ENCODE assay signal across 34 cellular contexts in the genomic region with DNA sequence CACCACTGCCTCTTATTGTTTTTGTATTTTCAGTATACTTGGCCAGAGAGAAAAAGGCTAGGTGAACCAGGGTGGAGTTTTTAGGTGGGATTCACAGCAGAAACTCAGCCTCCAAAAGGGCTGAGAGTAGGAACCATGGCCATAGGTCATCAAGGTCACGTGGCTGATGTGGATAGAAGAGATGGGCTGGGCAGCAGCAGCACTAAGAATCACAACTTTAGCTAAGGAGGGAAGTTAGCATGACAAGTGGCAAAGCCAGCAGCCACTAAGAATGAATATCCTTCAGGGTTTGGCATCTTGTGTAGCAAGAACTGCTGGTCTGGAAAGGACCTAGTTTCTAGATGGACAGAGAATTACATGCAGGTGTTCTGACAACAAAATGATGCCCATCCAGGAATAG. TPM values are rescaled to one million over a fixed set of nuclear protein-coding genes. Genes with fewer than 3 reads are reported as not detected.
"Had no signal": no experiment of that assay in that cellular context is flagged by ENCODE, and none has a peak within 500 bp of the region (broad histone marks: within the 10 kb centered on the region; RNA-seq: fewer than 3 reads in every experiment).

No MANE protein-coding gene starts in this region.

- ATAC-seq: activated CD8-positive, alpha-beta T cell treated with anti-CD3 and anti-CD28 coated beads for 36 hours; activated naive CD4-positive, alpha-beta T cell treated with anti-CD3 and anti-CD28 coated beads, Interleukin-2, amount 50 U/mL, for 72 hours; activated naive CD8-positive, alpha-beta T cell treated with anti-CD3 and anti-CD28 coated beads, Interleukin-2, amount 50 U/mL, for 24 hours; activated T-cell treated with anti-CD3 and anti-CD28 coated beads, Interleukin-2, amount 50 U/mL, for 4 hours; activated T-cell treated with anti-CD3 and anti-CD28 coated beads, Interleukin-2, amount 50 U/mL, for 72 hours; activated T-helper 17 cell treated with anti-CD3 and anti-CD28 coated beads, Interleukin-2, amount 50 U/mL, for 72 hours had no signal

- DNase-seq: activated B cell treated with CpG ODN at 0.5 μM for 24 hours; activated CD4-positive, alpha-beta memory T cell treated with anti-CD3 and anti-CD28 coated beads for 36 hours; activated CD4-positive, alpha-beta T cell treated with anti-CD3 and anti-CD28 coated beads for 4 hours; activated CD4-positive, alpha-beta T cell treated with anti-CD3 and anti-CD28 coated beads, Interleukin-2, amount 10 ng/mL, durations not matched to agents 24 days and 14 days; activated CD4-positive, alpha-beta T cell treated with anti-CD3 and anti-CD28 coated beads, Interleukin-2, amount 50 U/mL, for 1 hour; activated CD4-positive, alpha-beta T cell treated with anti-CD3 and anti-CD28 coated beads, Interleukin-2, amount 50 U/mL, for 4 hours; activated CD4-positive, CD25-positive, alpha-beta regulatory T cell treated with anti-CD3 and anti-CD28 coated beads, Interleukin-2, amount 50 U/mL, for 72 hours; activated CD8-positive, alpha-beta memory T cell treated with anti-CD3 and anti-CD28 coated beads, Interleukin-2, amount 50 U/mL, for 4 hours; activated CD8-positive, alpha-beta T cell treated with anti-CD3 and anti-CD28 coated beads for 36 hours; activated effector memory CD4-positive, alpha-beta T cell treated with anti-CD3 and anti-CD28 coated beads, Interleukin-2, amount 50 U/mL, for 16 hours; activated gamma-delta T cell treated with Interleukin-2 at 50 U/mL for 16 hours; activated naive CD4-positive, alpha-beta T cell; activated naive CD4-positive, alpha-beta T cell treated with anti-CD3 and anti-CD28 coated beads for 36 hours; activated naive CD4-positive, alpha-beta T cell treated with anti-CD3 and anti-CD28 coated beads, Interleukin-2, amount 50 U/mL, for 16 hours; activated naive CD8-positive, alpha-beta T cell treated with anti-CD3 and anti-CD28 coated beads, Interleukin-2, amount 10 ng/mL, durations not matched to agents 7 days and 5 days; activated naive CD8-positive, alpha-beta T cell treated with anti-CD3 and anti-CD28 coated beads, Interleukin-2, amount 50 U/mL, for 24 hours; activated T-cell treated with anti-CD3 and anti-CD28 coated beads for 4 hours; activated T-cell treated with anti-CD3 and anti-CD28 coated beads, Interleukin-2, amount 50 U/mL, for 1 hour; activated T-cell treated with anti-CD3 and anti-CD28 coated beads, Interleukin-2, amount 50 U/mL, for 4 hours; activated T-cell treated with anti-CD3 and anti-CD28 coated beads, Interleukin-2, amount 50 U/mL, for 72 hours; amygdala; anterior cingulate cortex; central memory CD4-positive, alpha-beta T cell; T-helper 2 cell; T-helper 9 cell had no signal

- H3K36me3 Mint-ChIP-seq: activated CD4-positive, alpha-beta memory T cell treated with anti-CD3 and anti-CD28 coated beads for 36 hours; activated naive CD4-positive, alpha-beta T cell treated with anti-CD3 and anti-CD28 coated beads, Interleukin-2, amount 50 U/mL, for 72 hours; activated naive CD8-positive, alpha-beta T cell treated with anti-CD3 and anti-CD28 coated beads, Interleukin-2, amount 10 ng/mL, durations not matched to agents 7 days and 5 days; brain had no signal

- FAIRE-seq: TTC549 had no signal

- H3K4me1 ChIP-seq: ascending aorta had no signal

- H3K36me3 ChIP-seq: ascending aorta had no signal

- H3K4me3 ChIP-seq: ascending aorta had no signal

- H3K27me3 ChIP-seq: ascending aorta had no signal

- H3K27ac ChIP-seq: ascending aorta, VCaP had no signal

- H3K4me3 Mint-ChIP-seq: activated B cell treated with CpG ODN at 0.5 μM for 24 hours; activated CD4-positive, alpha-beta memory T cell treated with anti-CD3 and anti-CD28 coated beads for 36 hours; activated CD4-positive, alpha-beta T cell treated with anti-CD3 and anti-CD28 coated beads, Interleukin-2, amount 10 ng/mL, durations not matched to agents 24 days and 14 days; activated CD8-positive, alpha-beta T cell treated with anti-CD3 and anti-CD28 coated beads for 36 hours; activated naive CD4-positive, alpha-beta T cell treated with anti-CD3 and anti-CD28 coated beads for 36 hours; activated naive CD8-positive, alpha-beta T cell treated with anti-CD3 and anti-CD28 coated beads, Interleukin-2, amount 10 ng/mL, durations not matched to agents 7 days and 5 days; activated naive CD8-positive, alpha-beta T cell treated with anti-CD3 and anti-CD28 coated beads, Interleukin-2, amount 50 U/mL, for 24 hours; activated T-cell treated with anti-CD3 and anti-CD28 coated beads, Interleukin-2, amount 50 U/mL, for 4 hours; activated T-cell treated with anti-CD3 and anti-CD28 coated beads, Interleukin-2, amount 50 U/mL, for 72 hours; activated T-helper 1 cell treated with anti-CD3 and anti-CD28 coated beads, Interleukin-12 subunit alpha, Interleukin-12 subunit beta, Interleukin-2, Interleukin-4 antibody, amounts not matched to agents 30 ng/mL and 10 ng/mL and 1 ng/mL, durations not matched to agents 14 hours and 24 hours and 36 hours; activated T-helper 17 cell treated with anti-CD3 and anti-CD28 coated beads, Interleukin-2, amount 50 U/mL, for 72 hours; brain; T-helper 1 cell treated with Interleukin-12 subunit alpha and Interleukin-12 subunit beta and Interleukin-4 antibody, amounts not matched to agents 30 μg/mL and 1 μg/mL, for 36 hours; T-helper 2 cell treated with Interferon-gamma antibody and Interleukin-4, amounts not matched to agents 5 μg/mL and 100 μg/mL, for 36 hours had no signal

- H3K27ac Mint-ChIP-seq: activated B cell treated with CpG ODN at 0.5 μM for 24 hours; activated CD4-positive, alpha-beta memory T cell treated with anti-CD3 and anti-CD28 coated beads for 36 hours; activated CD4-positive, alpha-beta T cell treated with anti-CD3 and anti-CD28 coated beads, Interleukin-2, amount 10 ng/mL, durations not matched to agents 24 days and 14 days; activated CD8-positive, alpha-beta T cell treated with anti-CD3 and anti-CD28 coated beads for 36 hours; activated naive CD4-positive, alpha-beta T cell treated with anti-CD3 and anti-CD28 coated beads for 36 hours; activated naive CD4-positive, alpha-beta T cell treated with anti-CD3 and anti-CD28 coated beads, Interleukin-2, amount 50 U/mL, for 72 hours; activated naive CD8-positive, alpha-beta T cell treated with anti-CD3 and anti-CD28 coated beads, Interleukin-2, amount 10 ng/mL, durations not matched to agents 7 days and 5 days; activated naive CD8-positive, alpha-beta T cell treated with anti-CD3 and anti-CD28 coated beads, Interleukin-2, amount 50 U/mL, for 24 hours; activated T-cell treated with anti-CD3 and anti-CD28 coated beads, Interleukin-2, amount 50 U/mL, for 72 hours; activated T-helper 1 cell treated with anti-CD3 and anti-CD28 coated beads, Interleukin-12 subunit alpha, Interleukin-12 subunit beta, Interleukin-2, Interleukin-4 antibody, amounts not matched to agents 30 ng/mL and 10 ng/mL and 1 ng/mL, durations not matched to agents 14 hours and 24 hours and 36 hours; activated T-helper 17 cell treated with anti-CD3 and anti-CD28 coated beads, Interleukin-2, amount 50 U/mL, for 72 hours; brain; T-helper 1 cell treated with Interleukin-12 subunit alpha and Interleukin-12 subunit beta and Interleukin-4 antibody, amounts not matched to agents 30 μg/mL and 1 μg/mL, for 36 hours; T-helper 2 cell treated with Interferon-gamma antibody and Interleukin-4, amounts not matched to agents 5 μg/mL and 100 μg/mL, for 36 hours had no signal

- H3K9me3 ChIP-seq: ascending aorta had no signal

- H3K4me1 Mint-ChIP-seq: activated CD4-positive, alpha-beta T cell treated with anti-CD3 and anti-CD28 coated beads, Interleukin-2, amount 10 ng/mL, durations not matched to agents 24 days and 14 days; activated naive CD8-positive, alpha-beta T cell treated with anti-CD3 and anti-CD28 coated beads, Interleukin-2, amount 10 ng/mL, durations not matched to agents 7 days and 5 days; activated T-helper 17 cell treated with anti-CD3 and anti-CD28 coated beads, Interleukin-2, amount 50 U/mL, for 72 hours; brain had no signal

- H3K9me3 Mint-ChIP-seq: activated B cell treated with CpG ODN at 0.5 μM for 24 hours; activated naive CD4-positive, alpha-beta T cell treated with anti-CD3 and anti-CD28 coated beads, Interleukin-2, amount 50 U/mL, for 72 hours; activated naive CD8-positive, alpha-beta T cell treated with anti-CD3 and anti-CD28 coated beads, Interleukin-2, amount 10 ng/mL, durations not matched to agents 7 days and 5 days; activated T-cell treated with anti-CD3 and anti-CD28 coated beads, Interleukin-2, amount 50 U/mL, for 4 hours; activated T-cell treated with anti-CD3 and anti-CD28 coated beads, Interleukin-2, amount 50 U/mL, for 72 hours; activated T-helper 17 cell treated with anti-CD3 and anti-CD28 coated beads, Interleukin-2, amount 50 U/mL, for 72 hours had no signal

RNA-seq across cellular contexts. Expression of a gene that starts 43.2 kb away (rescaled TPM):
- total RNA-seq: ascending aorta had no signal
